Comparison of ENCODE assay signal across 10 cellular contexts in genomic region chr4:186144596-186145569, GRCh38. TPM values are rescaled to one million over a fixed set of nuclear protein-coding genes. Genes with fewer than 3 reads are reported as not detected.
DNase-seq lines count a peak whose midpoint lies in the region; ATAC-seq, FAIRE-seq and TF ChIP-seq lines count a peak whose summit lies in the region.
"Had no signal": no experiment of that assay in that cellular context is flagged by ENCODE, and none has a peak within 500 bp of the region (broad histone marks: within the 10 kb centered on the region; RNA-seq: fewer than 3 reads in every experiment).

No MANE protein-coding gene starts in this region.

- no peak for TF ChIP-seq RAD21 in K562 (CRISPR knock-in tag; conservative IDR thresholded peaks at IDR 0.05 in 1 of 2, IDR thresholded peaks at IDR 0.05 in 1 of 2)

- H3K4me3 ChIP-seq in H7 (ENCODE audit: insufficient read depth, low read depth, low read length), result peak overlapping the region; percentile 56
- no peak overlapping the region for H3K4me3 ChIP-seq in K562
- peak overlapping the region; percentile 65 for H3K4me3 ChIP-seq in iPS-18a (ENCODE audit: low read length)
- peak overlapping the region; percentile 58 for H3K4me3 ChIP-seq in retinal pigment epithelial cell (ENCODE audit: low read length)

- TF ChIP-seq CTCF in K562 (IDR thresholded peaks at IDR 0.05 in 2 of 3, conservative IDR thresholded peaks at IDR 0.05 in 1 of 3; ENCODE audit: insufficient read depth in 2 of 3, low read depth in 1 of 3, low read length in 3 of 3) (no peak), retinal pigment epithelial cell (conservative IDR thresholded peaks at IDR 0.05; ENCODE audit: low read depth, low read length) (no peak)

- no peak overlapping the region for H2AFZ ChIP-seq in K562 (ENCODE audit: low read depth, low read length)

- no peak overlapping the region for H3K27ac ChIP-seq in K562 (ENCODE audit: extremely low read depth, low read depth, low read length)
- H3K27ac ChIP-seq in iPS-18a (ENCODE audit: low read length), result no peak overlapping the region

- POLR2A ChIA-PET in K562 (lab: Yijun Ruan, JAX), result interaction anchor here (1.2 kb wide), 1 partner anchor 11 kb away, joined by 3 read pairs; no protein-coding TSS in a partner anchor

- 3% methylated on average over 34 of the region's 108 CpGs for WGBS in K562 (ENCODE audit: insufficient coverage, low coverage, missing lambda C conversion rate)

- in situ Hi-C loops in K562 (cut with MboI), result no loop called here

- H3K79me2 ChIP-seq in K562 (ENCODE audit: control insufficient read depth, insufficient read depth, low read length), result no peaks in the 10 kb centered on the region

- no peaks in the 10 kb centered on the region for H4K20me1 ChIP-seq in K562 (replicated peaks; ENCODE audit: control insufficient read depth, insufficient read depth, low read length)

- DNase-seq in DMS 273 (lab: John Stamatoyannopoulos, UW; ENCODE audit: unreplicated experiment) (peak; percentile 70), DMS 273 treated with DMSO at 0.1 percent for 48 hours (lab: John Stamatoyannopoulos, UW) (no peak), H7 (peak; percentile 95), NCI-H2227 treated with DMSO at 0.1 percent for 48 hours (lab: John Stamatoyannopoulos, UW) (peak; percentile 21), K562 (ENCODE audit: extremely low read depth in 1 of 4, low spot score in 3 of 4) (peak in 2 of 4 experiments; percentile 18 to 20), retinal pigment epithelial cell (ENCODE audit: low read depth) (no peak)

- FAIRE-seq in K562 (lab: Jason Lieb, UNC), result no peak
- FAIRE-seq: A204.1, endometrium had no signal

- H3K9me1 ChIP-seq in K562 (ENCODE audit: control insufficient read depth, insufficient read depth, low read length), result no peaks in the 10 kb centered on the region

- H3K36me3 ChIP-seq in H7 (replicated peaks; ENCODE audit: control insufficient read depth, insufficient read depth, low read length) (no peaks in the 10 kb centered on the region), K562 (ENCODE audit: control insufficient read depth, insufficient read depth, low read length) (no peaks in the 10 kb centered on the region), iPS-18a (ENCODE audit: control insufficient read depth, low read depth, low read length) (no peaks in the 10 kb centered on the region)

- H3K4me1 ChIP-seq in K562 (replicated peaks in 1 of 2; ENCODE audit: control insufficient read depth in 2 of 2, insufficient read depth in 2 of 2, low read length in 2 of 2) (peaks cover 0 to 4% of the 10 kb centered on the region in 2 experiments; a peak in 2 of 5 replicates), iPS-18a (ENCODE audit: control insufficient read depth, low read depth, low read length) (peaks cover 20% of the 10 kb centered on the region)

- CTCF ChIA-PET in K562 (lab: Yijun Ruan, JAX; ENCODE audit: low intra/inter-chr PET ratio), result no interaction called here

- TF ChIP-seq EP300 in K562 (IDR thresholded peaks at IDR 0.05; ENCODE audit: low read length), result no peak

- no peak for TF ChIP-seq POLR2A in K562 (conservative IDR thresholded peaks at IDR 0.05)

- peaks cover 23% of the 10 kb centered on the region for H3K27me3 ChIP-seq in H7 (ENCODE audit: control insufficient read depth, insufficient read depth, low read length)
- H3K27me3 ChIP-seq in K562 (ENCODE audit: control insufficient read depth in 2 of 2, insufficient read depth in 2 of 2, low read length in 2 of 2), result peaks cover 25 to 48% of the 10 kb centered on the region in 2 experiments; a peak in 3 of 5 replicates
- H3K27me3 ChIP-seq in iPS-18a (ENCODE audit: control insufficient read depth, insufficient read depth, low read length), result peaks cover 37% of the 10 kb centered on the region

- H3K9me3 ChIP-seq in K562 (replicated peaks; ENCODE audit: control insufficient read depth, insufficient read depth, low read depth, low read length) (no peaks in the 10 kb centered on the region), iPS-18a (ENCODE audit: control insufficient read depth, low read depth, low read length) (no peaks in the 10 kb centered on the region)

- H3K9ac ChIP-seq in K562 (ENCODE audit: insufficient read depth in 1 of 2, low read depth in 2 of 2, low read length in 2 of 2), result no peak overlapping the region
- peak overlapping the region; percentile 8 for H3K9ac ChIP-seq in iPS-18a (ENCODE audit: low read length)

- ATAC-seq in K562, result peak; percentile 70
- ATAC-seq in HG03439 (IDR thresholded peaks at IDR 0.05; ENCODE audit: unreplicated experiment), result no peak

- no peak overlapping the region for H3K4me2 ChIP-seq in K562 (ENCODE audit: insufficient read depth, low read length)

- intact Hi-C loops in K562 (cut with micrococcal nuclease), result no loop called here

- no TSS peak for BruUV-seq in K562 (replicated peaks; lab: Mats Ljungman, UMichigan)

TF ChIP-seq in K562, 482 proteins besides CTCF, POLR2A, EP300 and RAD21:
- 0 out of 4 replicates have a peak, but pooled peaks of 1 of the 2 experiments have one; percentile 38 for TF ChIP-seq UBTF (IDR thresholded peaks at IDR 0.05; ENCODE audit: borderline replicate concordance in 1 of 2, low read depth in 2 of 2, low read length in 2 of 2)
- TF ChIP-seq POLR2AphosphoS5 (IDR thresholded peaks at IDR 0.05; ENCODE audit: control insufficient read depth, insufficient read depth, low read depth, low read length), result no peak

RNA-seq across cellular contexts. Expression of gene FAM149A, which starts 40.4 kb away (rescaled TPM):
- 13.9 and 19.2 TPM in 2 replicates for total RNA-seq in H7 (2014; rRNA removed; shearing (Covaris generic))
- not detected in 2 replicates for total RNA-seq in K562 (2011; cell fraction: chromatin; rRNA removed; ENCODE audit: low replicate concordance)
- total RNA-seq in K562 (2011; cell fraction: nucleolus; rRNA removed), result not detected in 2 replicates
- total RNA-seq in K562 (2011; cell fraction: nucleoplasm; rRNA removed), result not detected in 2 replicates
- total RNA-seq in K562 (2014; rRNA removed), result not detected in 2 replicates
- total RNA-seq in K562 (2014; rRNA removed; fragmentation: Illumina TruSeq; extraction: Trizol), result not detected in 2 replicates
- total RNA-seq in K562 (2015; rRNA removed; fragmentation: Illumina TruSeq; extraction: Trizol), result not detected in 2 replicates
- total RNA-seq in K562 (2021), result not detected in 2 replicates
- not detected in 2 replicates for polyA plus RNA-seq in K562 (2011; rRNA removed)
- polyA plus RNA-seq in K562 (2011; cell fraction: cytosol; rRNA removed), result not detected in 2 replicates
- not detected in 2 replicates for polyA plus RNA-seq in K562 (2011; cell fraction: nucleus; rRNA removed)
- not detected in 2 replicates for polyA plus RNA-seq in K562 (2012)
- not detected in 2 replicates for polyA plus RNA-seq in K562 (2014; fragmentation: Illumina TruSeq; extraction: Trizol)
- polyA plus RNA-seq in K562 (2014; fragmentation: Nextera tagmentation; extraction: Ambion mirVana), result not detected
- not detected in 2 replicates for polyA plus RNA-seq in K562 (2014; rRNA removed)
- not detected in 2 replicates for polyA minus RNA-seq in K562 (2011; rRNA and poly(A)+ RNA removed)
- not detected in 2 replicates for polyA minus RNA-seq in K562 (2011; cell fraction: cytosol; rRNA and poly(A)+ RNA removed)
- polyA minus RNA-seq in K562 (2011; cell fraction: nucleus; rRNA and poly(A)+ RNA removed), result not detected in 2 replicates

RNA-seq across cellular contexts. Expression of gene CYP4V2, which starts 46.5 kb away (rescaled TPM):
- total RNA-seq in H7 (2014; rRNA removed; shearing (Covaris generic)), result 2.9 and 3.3 TPM in 2 replicates
- 2.2 and 4.2 TPM in 2 replicates for total RNA-seq in K562 (2011; cell fraction: chromatin; rRNA removed; ENCODE audit: low replicate concordance)
- 2.5 and 3.0 TPM in 2 replicates for total RNA-seq in K562 (2011; cell fraction: nucleolus; rRNA removed)
- 3.0 and 5.1 TPM in 2 replicates for total RNA-seq in K562 (2011; cell fraction: nucleoplasm; rRNA removed)
- total RNA-seq in K562 (2014; rRNA removed) (3.3 and 4.5 TPM in 2 replicates), K562 (2014; rRNA removed; fragmentation: Illumina TruSeq; extraction: Trizol) (4.8 and 5.4 TPM in 2 replicates), K562 (2015; rRNA removed; fragmentation: Illumina TruSeq; extraction: Trizol) (7.2 and 8.3 TPM in 2 replicates), K562 (2021) (3.6 and 4.5 TPM in 2 replicates)
- polyA plus RNA-seq in K562 (2011; rRNA removed) (0.64 and 2.6 TPM in 2 replicates), K562 (2014; fragmentation: Illumina TruSeq; extraction: Trizol) (3.3 and 3.9 TPM in 2 replicates), K562 (2014; fragmentation: Nextera tagmentation; extraction: Ambion mirVana) (1 to 10 TPM; 1.1 TPM), K562 (2014; rRNA removed) (5.2 and 5.3 TPM in 2 replicates)
- polyA plus RNA-seq in K562 (2011; cell fraction: cytosol; rRNA removed), result 1.0 and 1.8 TPM in 2 replicates
- 1.1 and 2.9 TPM in 2 replicates for polyA plus RNA-seq in K562 (2011; cell fraction: nucleus; rRNA removed)
- polyA plus RNA-seq in K562 (2012), result 4.3 and 12.5 TPM in 2 replicates
- polyA minus RNA-seq in K562 (2011; rRNA and poly(A)+ RNA removed), result 1.7 and 2.2 TPM in 2 replicates
- polyA minus RNA-seq in K562 (2011; cell fraction: cytosol; rRNA and poly(A)+ RNA removed), result 1.4 TPM in 1 of 2 replicates, not detected in the other
- polyA minus RNA-seq in K562 (2011; cell fraction: nucleus; rRNA and poly(A)+ RNA removed), result 2.1 and 3.5 TPM in 2 replicates

Comparison
In these comparisons a context has a peak if more than half of its experiments do, and no peak if none do; other contexts are left out.
1. DNase-seq: peak in DMS 273 (single experiment), H7 (single experiment) and NCI-H2227 treated with DMSO at 0.1 percent for 48 hours (single experiment); none in DMS 273 treated with DMSO at 0.1 percent for 48 hours (single experiment) and retinal pigment epithelial cell (single experiment).
2. RNA of gene FAM149A, which starts 40.4 kb away (total RNA-seq): 13.9 to 19.2 TPM in H7; not detected in K562; every median in the first group is over 10 times any median in the second.